In the genomic region with DNA sequence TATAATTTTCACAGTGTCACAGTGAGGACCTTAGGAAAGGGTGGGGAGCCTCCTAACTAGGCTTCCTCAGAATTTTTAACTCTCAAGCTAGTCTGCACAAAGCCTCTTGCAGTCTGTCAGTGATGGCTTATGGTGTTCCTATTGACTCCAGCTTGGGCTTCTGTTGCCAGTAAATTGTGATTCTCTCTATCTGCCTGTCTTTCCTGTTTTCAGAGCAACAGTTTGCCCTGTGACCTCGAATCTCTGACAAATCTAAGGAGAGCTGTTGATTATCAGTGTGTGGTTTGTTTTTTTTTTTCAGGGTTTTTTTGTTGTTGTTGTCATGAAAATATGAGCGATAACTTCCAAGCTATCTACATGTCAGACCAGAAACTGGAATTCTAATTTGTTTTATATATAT, we compare ENCODE assay signal across 19 cellular contexts.
DNase-seq lines count a peak whose midpoint lies in the region; ATAC-seq and TF ChIP-seq lines count a peak whose summit lies in the region.
"Had no signal": no experiment of that assay in that cellular context is flagged by ENCODE, and none has a peak within 500 bp of the region (broad histone marks: within the 10 kb centered on the region; RNA-seq: fewer than 3 reads in every experiment).

No MANE protein-coding gene starts in this region.

- H3K4me3 Mint-ChIP-seq in T-helper 1 cell treated with Interleukin-12 subunit alpha and Interleukin-12 subunit beta and Interleukin-4 antibody, amounts not matched to agents 30 μg/mL and 1 μg/mL, for 36 hours = no peak overlapping the region
- peak overlapping the region in 6 of 8 donors; percentile 6 to 64 (median 55) for H3K4me3 Mint-ChIP-seq in CD4-positive, alpha-beta memory T cell
- no peak overlapping the region for H3K4me3 Mint-ChIP-seq in activated naive CD8-positive, alpha-beta T cell treated with anti-CD3 and anti-CD28 coated beads, Interleukin-2, amount 50 U/mL, for 24 hours
- no peak overlapping the region for H3K4me3 Mint-ChIP-seq in naive thymus-derived CD4-positive, alpha-beta T cell
- H3K4me3 Mint-ChIP-seq: IgD-negative memory B cell had no signal

- H3K9me3 Mint-ChIP-seq in T-helper 1 cell treated with Interleukin-12 subunit alpha and Interleukin-12 subunit beta and Interleukin-4 antibody, amounts not matched to agents 30 μg/mL and 1 μg/mL, for 36 hours = peaks cover 33% of the 10 kb centered on the region
- H3K9me3 Mint-ChIP-seq in CD4-positive, alpha-beta memory T cell = peaks cover 0 to 15% (median 7%) of the 10 kb centered on the region in 8 donors
- peaks cover 20% of the 10 kb centered on the region for H3K9me3 Mint-ChIP-seq in activated naive CD8-positive, alpha-beta T cell treated with anti-CD3 and anti-CD28 coated beads, Interleukin-2, amount 50 U/mL, for 24 hours
- peaks cover 0 to 22% (median 3%) of the 10 kb centered on the region in 11 donors for H3K9me3 Mint-ChIP-seq in naive thymus-derived CD4-positive, alpha-beta T cell

- CTCF ChIA-PET in CD4-positive, alpha-beta memory T cell (lab: Charles Lee; ENCODE audit: partially characterized antibody) = no interaction called here
- CTCF ChIA-PET in naive thymus-derived CD4-positive, alpha-beta T cell (lab: Charles Lee) = no interaction called here

- peaks cover 13% of the 10 kb centered on the region for H3K4me1 ChIP-seq in CD4-positive, alpha-beta memory T cell (ENCODE audit: insufficient read depth, low read length)
- no peaks in the 10 kb centered on the region for H3K4me1 ChIP-seq in naive thymus-derived CD4-positive, alpha-beta T cell (ENCODE audit: control insufficient read depth in 2 of 2, insufficient read depth in 2 of 2, low read length in 2 of 2)
- H3K4me1 ChIP-seq in foreskin keratinocyte = peaks cover under 1% of the 10 kb centered on the region

- no peaks in the 10 kb centered on the region for H3K27me3 ChIP-seq in CD4-positive, alpha-beta memory T cell (ENCODE audit: insufficient read depth, low read length)
- H3K27me3 ChIP-seq in naive thymus-derived CD4-positive, alpha-beta T cell (ENCODE audit: control insufficient read depth in 2 of 2, insufficient read depth in 2 of 2, low read length in 2 of 2) = no peaks in the 10 kb centered on the region
- H3K27me3 ChIP-seq in foreskin keratinocyte = no peaks in the 10 kb centered on the region

- no peak overlapping the region for H3K27ac ChIP-seq in CD4-positive, alpha-beta memory T cell (ENCODE audit: low read depth, low read length)
- H3K27ac ChIP-seq in naive thymus-derived CD4-positive, alpha-beta T cell (ENCODE audit: low read depth, low read length) = no peak overlapping the region
- H3K27ac ChIP-seq in foreskin keratinocyte = no peak overlapping the region
- H3K27ac ChIP-seq: 22Rv1 had no signal

- intact Hi-C loops in CD4-positive, alpha-beta memory T cell (cut with micrococcal nuclease) = loop anchor here (2.0 kb wide), 1 partner anchor 15 kb away; no protein-coding TSS in a partner anchor
- intact Hi-C loops in naive thymus-derived CD4-positive, alpha-beta T cell (cut with micrococcal nuclease) = no loop called here

- H3K27me3 Mint-ChIP-seq in T-helper 1 cell treated with Interleukin-12 subunit alpha and Interleukin-12 subunit beta and Interleukin-4 antibody, amounts not matched to agents 30 μg/mL and 1 μg/mL, for 36 hours (ENCODE audit: low read depth) = no peaks in the 10 kb centered on the region
- H3K27me3 Mint-ChIP-seq in CD4-positive, alpha-beta memory T cell = no peaks in the 10 kb centered on the region
- H3K27me3 Mint-ChIP-seq in activated naive CD8-positive, alpha-beta T cell treated with anti-CD3 and anti-CD28 coated beads, Interleukin-2, amount 50 U/mL, for 24 hours = no peaks in the 10 kb centered on the region
- no peaks in the 10 kb centered on the region for H3K27me3 Mint-ChIP-seq in naive thymus-derived CD4-positive, alpha-beta T cell
- H3K27me3 Mint-ChIP-seq: IgD-negative memory B cell had no signal

- H3K4me1 Mint-ChIP-seq in T-helper 1 cell treated with Interleukin-12 subunit alpha and Interleukin-12 subunit beta and Interleukin-4 antibody, amounts not matched to agents 30 μg/mL and 1 μg/mL, for 36 hours (ENCODE audit: low read depth) = peaks cover 22% of the 10 kb centered on the region
- peaks cover 20 to 40% (median 26%) of the 10 kb centered on the region in 4 donors for H3K4me1 Mint-ChIP-seq in CD4-positive, alpha-beta memory T cell
- peaks cover 22% of the 10 kb centered on the region for H3K4me1 Mint-ChIP-seq in activated naive CD8-positive, alpha-beta T cell treated with anti-CD3 and anti-CD28 coated beads, Interleukin-2, amount 50 U/mL, for 24 hours
- H3K4me1 Mint-ChIP-seq in naive thymus-derived CD4-positive, alpha-beta T cell = peaks cover 4 to 29% (median 11%) of the 10 kb centered on the region in 7 donors

- no peak for ATAC-seq in activated naive CD8-positive, alpha-beta T cell treated with anti-CD3 and anti-CD28 coated beads, Interleukin-2, amount 50 U/mL, for 24 hours
- ATAC-seq in naive thymus-derived CD4-positive, alpha-beta T cell = no peak
- ATAC-seq in GM18498 (IDR thresholded peaks at IDR 0.05; ENCODE audit: unreplicated experiment) (no peak), foreskin keratinocyte (no peak)

- DNase-seq in T-helper 1 cell (no peak), dedifferentiated amniotic fluid mesenchymal stem cell (ENCODE audit: extremely low spot score) (no peak), foreskin keratinocyte (no peak)
- peak in 1 of 5 donors; percentile 25 for DNase-seq in CD4-positive, alpha-beta memory T cell
- no peak for DNase-seq in activated naive CD8-positive, alpha-beta T cell treated with anti-CD3 and anti-CD28 coated beads, Interleukin-2, amount 50 U/mL, for 24 hours
- DNase-seq in naive thymus-derived CD4-positive, alpha-beta T cell = peak in 1 of 9 donors; percentile 7
- DNase-seq: DMS53, Karpas-422, NCI-H1417 treated with DMSO at 0.1 percent for 48 hours, NCI-H187 treated with DMSO at 0.1 percent for 48 hours, NCI-H2227 treated with DMSO at 0.1 percent for 48 hours, NCI-H510A treated with DMSO at 0.1 percent for 48 hours, NCI-H774, OCI-M1, SHP77 had no signal

- no peak for TF ChIP-seq CTCF in foreskin keratinocyte (conservative IDR thresholded peaks at IDR 0.05)

- H3K27ac Mint-ChIP-seq in T-helper 1 cell treated with Interleukin-12 subunit alpha and Interleukin-12 subunit beta and Interleukin-4 antibody, amounts not matched to agents 30 μg/mL and 1 μg/mL, for 36 hours = peak overlapping the region; percentile 37
- H3K27ac Mint-ChIP-seq in CD4-positive, alpha-beta memory T cell = peak overlapping the region; percentile 17 to 91 (median 77)
- peak overlapping the region; percentile 12 for H3K27ac Mint-ChIP-seq in activated naive CD8-positive, alpha-beta T cell treated with anti-CD3 and anti-CD28 coated beads, Interleukin-2, amount 50 U/mL, for 24 hours
- peak overlapping the region in 7 of 9 donors; percentile 3 to 72 (median 23) for H3K27ac Mint-ChIP-seq in naive thymus-derived CD4-positive, alpha-beta T cell
- H3K27ac Mint-ChIP-seq: IgD-negative memory B cell had no signal

- H3K9me3 ChIP-seq in CD4-positive, alpha-beta memory T cell (ENCODE audit: control insufficient read depth in 1 of 2, low read length in 2 of 2) = no peaks in the 10 kb centered on the region
- H3K9me3 ChIP-seq in naive thymus-derived CD4-positive, alpha-beta T cell (ENCODE audit: control insufficient read depth in 2 of 3, low read length in 3 of 3) = no peaks in the 10 kb centered on the region

- peaks cover 13% of the 10 kb centered on the region for H3K36me3 Mint-ChIP-seq in T-helper 1 cell treated with Interleukin-12 subunit alpha and Interleukin-12 subunit beta and Interleukin-4 antibody, amounts not matched to agents 30 μg/mL and 1 μg/mL, for 36 hours (ENCODE audit: low read depth)
- H3K36me3 Mint-ChIP-seq in CD4-positive, alpha-beta memory T cell = peaks cover 0 to 13% of the 10 kb centered on the region in 2 donors
- peaks cover 1% of the 10 kb centered on the region for H3K36me3 Mint-ChIP-seq in activated naive CD8-positive, alpha-beta T cell treated with anti-CD3 and anti-CD28 coated beads, Interleukin-2, amount 50 U/mL, for 24 hours (ENCODE audit: low read depth)
- peaks cover 0 to 33% (median 0%) of the 10 kb centered on the region in 5 donors for H3K36me3 Mint-ChIP-seq in naive thymus-derived CD4-positive, alpha-beta T cell
- H3K36me3 Mint-ChIP-seq: IgD-negative memory B cell had no signal

- POLR2A ChIA-PET in CD4-positive, alpha-beta memory T cell (lab: Charles Lee; ENCODE audit: partially characterized antibody) = interaction anchor here (0.6 to 1.4 kb wide), 4 partner anchors 18 to 131 kb away, joined by 3 to 4 read pairs (median 3); no protein-coding TSS in a partner anchor
- POLR2A ChIA-PET in naive thymus-derived CD4-positive, alpha-beta T cell (lab: Charles Lee) = interaction anchor here (0.6 kb wide), 1 partner anchor 68 kb away, joined by 3 read pairs; no protein-coding TSS in a partner anchor

- no peak overlapping the region for H3K4me3 ChIP-seq in CD4-positive, alpha-beta memory T cell (ENCODE audit: low read length in 2 of 2)
- no peak overlapping the region for H3K4me3 ChIP-seq in naive thymus-derived CD4-positive, alpha-beta T cell (ENCODE audit: low read length)

- no peaks in the 10 kb centered on the region for H3K36me3 ChIP-seq in CD4-positive, alpha-beta memory T cell (ENCODE audit: insufficient read depth, low read length)
- H3K36me3 ChIP-seq in naive thymus-derived CD4-positive, alpha-beta T cell (ENCODE audit: control insufficient read depth in 2 of 3, insufficient read depth in 3 of 3, low read length in 3 of 3) = no peaks in the 10 kb centered on the region

Comparison
In these comparisons a context has a peak if more than half of its experiments do, and no peak if none do; other contexts are left out.
1. H3K27ac Mint-ChIP-seq: peak in every context shown above with its lines; median percentile 77 in CD4-positive, alpha-beta memory T cell; 37 in T-helper 1 cell treated with Interleukin-12 subunit alpha and Interleukin-12 subunit beta and Interleukin-4 antibody, amounts not matched to agents 30 μg/mL and 1 μg/mL, for 36 hours; 23 in naive thymus-derived CD4-positive, alpha-beta T cell; 12 in activated naive CD8-positive, alpha-beta T cell treated with anti-CD3 and anti-CD28 coated beads, Interleukin-2, amount 50 U/mL, for 24 hours.
2. H3K4me3 Mint-ChIP-seq: peak in CD4-positive, alpha-beta memory T cell (6 of 8); none in T-helper 1 cell treated with Interleukin-12 subunit alpha and Interleukin-12 subunit beta and Interleukin-4 antibody, amounts not matched to agents 30 μg/mL and 1 μg/mL, for 36 hours (single experiment), activated naive CD8-positive, alpha-beta T cell treated with anti-CD3 and anti-CD28 coated beads, Interleukin-2, amount 50 U/mL, for 24 hours (single experiment) and naive thymus-derived CD4-positive, alpha-beta T cell (0 of 10).